13 cellular contexts compared by ENCODE assay signal in the genomic region with DNA sequence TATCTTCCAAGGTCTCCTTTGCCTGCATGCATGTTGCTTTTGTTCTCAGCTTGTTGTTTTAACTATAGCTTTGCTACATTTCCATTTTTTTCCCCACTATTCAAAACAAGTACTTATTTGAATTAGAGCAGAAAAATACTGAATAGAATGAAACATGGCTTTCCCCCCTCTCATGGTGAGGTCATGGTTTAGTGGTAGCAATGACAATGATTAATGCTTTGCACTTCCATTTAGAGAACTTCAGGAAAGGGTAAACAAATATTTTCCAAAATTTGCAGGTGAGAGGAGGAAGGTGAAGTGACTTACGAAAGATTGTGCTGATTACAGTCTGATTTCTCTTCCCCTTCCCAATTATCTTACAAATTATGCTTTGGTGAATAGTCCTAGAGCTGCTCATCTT. TPM values are rescaled to one million over a fixed set of nuclear protein-coding genes. Genes with fewer than 3 reads are reported as not detected.
DNase-seq lines count a peak whose midpoint lies in the region; ATAC-seq and TF ChIP-seq lines count a peak whose summit lies in the region.
"Had no signal": no experiment of that assay in that cellular context is flagged by ENCODE, and none has a peak within 500 bp of the region (broad histone marks: within the 10 kb centered on the region; RNA-seq: fewer than 3 reads in every experiment).

No MANE protein-coding gene starts in this region.

- no peaks in the 10 kb centered on the region for H4K20me1 ChIP-seq in PC-3 (ENCODE audit: low read length)
- H4K20me1 ChIP-seq in neural progenitor cell (ENCODE audit: low read depth) = no peaks in the 10 kb centered on the region

- CTCF ChIA-PET in PC-3 (lab: Charles Lee) = no interaction called here

- H3F3A ChIP-seq in PC-3 (ENCODE audit: low read length, unreplicated experiment) = no peaks in the 10 kb centered on the region
- H3F3A ChIP-seq in neural progenitor cell (ENCODE audit: low read depth) = no peaks in the 10 kb centered on the region

- peak overlapping the region; percentile 21 for H3K27ac Mint-ChIP-seq in neural progenitor cell
- H3K27ac Mint-ChIP-seq: CD4-positive, CD25-positive, alpha-beta regulatory T cell had no signal

- H3K4me3 ChIP-seq in PC-3 (ENCODE audit: low read length) (no peak overlapping the region), neural progenitor cell (no peak overlapping the region), Peyer's patch (no peak overlapping the region)

- H3K27me3 Mint-ChIP-seq in neural progenitor cell (ENCODE audit: insufficient read depth, low read depth) = peaks cover 6% of the 10 kb centered on the region
- H3K27me3 Mint-ChIP-seq: CD4-positive, CD25-positive, alpha-beta regulatory T cell had no signal

- H3K4me2 ChIP-seq in PC-3 (ENCODE audit: low read length) (peak overlapping the region; percentile 30), neural progenitor cell (no peak overlapping the region)

- H3K27me3 ChIP-seq in PC-3 (ENCODE audit: low read length) = no peaks in the 10 kb centered on the region
- no peaks in the 10 kb centered on the region for H3K27me3 ChIP-seq in neural progenitor cell
- no peaks in the 10 kb centered on the region for H3K27me3 ChIP-seq in Peyer's patch

- H3K9ac ChIP-seq in PC-3 (ENCODE audit: low read length) (no peak overlapping the region), neural progenitor cell (no peak overlapping the region)

- H3K27ac ChIP-seq in PC-3 (ENCODE audit: low read length) (no peak overlapping the region), neural progenitor cell (no peak overlapping the region), Peyer's patch (no peak overlapping the region)

- peak; percentile 72 for DNase-seq in NCI-H2029 treated with DMSO at 0.1 percent for 48 hours (lab: John Stamatoyannopoulos, UW)
- no peak for DNase-seq in NCI-H2029 (lab: John Stamatoyannopoulos, UW)
- peak; percentile 65 for DNase-seq in NCI-H1105 treated with DMSO at 0.1 percent for 48 hours (lab: John Stamatoyannopoulos, UW)
- DNase-seq in PC-3 = no peak
- no peak for DNase-seq in neural progenitor cell (ENCODE audit: low spot score)
- no peak for DNase-seq in posterior vena cava (ENCODE audit: low spot score)
- DNase-seq in Peyer's patch = no peak
- DNase-seq: CD4-positive, CD25-positive, alpha-beta regulatory T cell; EL; KG1; NCI-H1048; OCI-M1 had no signal

- H2AFZ ChIP-seq in PC-3 (ENCODE audit: low read length) (no peak overlapping the region), neural progenitor cell (replicated peaks) (no peak overlapping the region)

- BruUV-seq in PC-3 (replicated peaks; lab: Mats Ljungman, UMichigan) = no TSS peak

- H3K9me2 ChIP-seq in PC-3 (replicated peaks; ENCODE audit: low read length) = no peaks in the 10 kb centered on the region

- H3K4me1 ChIP-seq in PC-3 (ENCODE audit: insufficient read depth, low read length) (peaks cover 33% of the 10 kb centered on the region), neural progenitor cell (no peaks in the 10 kb centered on the region), Peyer's patch (peaks cover 0 to 5% (median 0%) of the 10 kb centered on the region in 4 donors)

- no peaks in the 10 kb centered on the region for H3K79me2 ChIP-seq in PC-3 (ENCODE audit: low read length)
- no peaks in the 10 kb centered on the region for H3K79me2 ChIP-seq in neural progenitor cell (ENCODE audit: low read depth)

- no peaks in the 10 kb centered on the region for H3K36me3 ChIP-seq in PC-3 (ENCODE audit: low read depth, low read length)
- H3K36me3 ChIP-seq in neural progenitor cell = no peaks in the 10 kb centered on the region
- H3K36me3 ChIP-seq in Peyer's patch = no peaks in the 10 kb centered on the region

- ATAC-seq in PC-3 (no peak), HG03139 (IDR thresholded peaks at IDR 0.05; ENCODE audit: unreplicated experiment) (no peak)

- no peaks in the 10 kb centered on the region for H3K9me3 Mint-ChIP-seq in neural progenitor cell

- no peak overlapping the region for H3K4me3 Mint-ChIP-seq in neural progenitor cell
- H3K4me3 Mint-ChIP-seq: CD4-positive, CD25-positive, alpha-beta regulatory T cell had no signal

- H3K36me3 Mint-ChIP-seq in neural progenitor cell = peaks cover 2% of the 10 kb centered on the region

- TF ChIP-seq CTCF in PC-3 (conservative IDR thresholded peaks at IDR 0.05; ENCODE audit: low read depth, low read length) (no peak), neural progenitor cell (IDR thresholded peaks at IDR 0.05) (no peak), Peyer's patch (IDR thresholded peaks at IDR 0.05) (no peak)

- POLR2A ChIA-PET in PC-3 (lab: Charles Lee; ENCODE audit: unreplicated experiment) = no interaction called here

- H3K4me1 Mint-ChIP-seq in neural progenitor cell = no peaks in the 10 kb centered on the region

- intact Hi-C loops in PC-3 (cut with micrococcal nuclease) = loop anchor here (10.0 kb wide), 1 partner anchor 169 kb away; the partner anchor contains the start of gene REV3L
- intact Hi-C loops in posterior vena cava (cut with DNase I) = no loop called here

- no peak for TF ChIP-seq POLR2A in Peyer's patch (IDR thresholded peaks at IDR 0.05)

- H3K9me3 ChIP-seq in PC-3 (ENCODE audit: low read length) = no peaks in the 10 kb centered on the region
- no peaks in the 10 kb centered on the region for H3K9me3 ChIP-seq in neural progenitor cell (ENCODE audit: low read depth)
- no peaks in the 10 kb centered on the region for H3K9me3 ChIP-seq in Peyer's patch

RNA-seq across cellular contexts. Expression of gene TRAF3IP2, which starts 47.8 kb away (rescaled TPM):
- total RNA-seq in PC-3 (2014; rRNA removed) (26.1 and 37.7 TPM in 2 replicates), neural progenitor cell (ENCODE audit: low replicate concordance) (0.59 and 0.60 TPM in 2 replicates), posterior vena cava (10 to 100 TPM; 21.1 to 44.9 TPM), Peyer's patch (10 to 100 TPM; 34.3 to 61.1 (median 39.1) TPM)

Comparison
In these comparisons a context has a peak if more than half of its experiments do, and no peak if none do; other contexts are left out.
1. DNase-seq: peak in NCI-H2029 treated with DMSO at 0.1 percent for 48 hours (single experiment) and NCI-H1105 treated with DMSO at 0.1 percent for 48 hours (single experiment); none in NCI-H2029 (single experiment), PC-3 (single experiment), neural progenitor cell (single experiment), posterior vena cava (single experiment) and Peyer's patch (0 of 3).
2. RNA of gene TRAF3IP2, which starts 47.8 kb away (total RNA-seq): 21.1 to 44.9 TPM in posterior vena cava, 34.3 to 61.1 TPM in Peyer's patch and 26.1 to 37.7 TPM in PC-3; 0.59 to 0.60 TPM in neural progenitor cell; every median in the first group is over 10 times any median in the second.